ENCODE assay signal across 1 cellular context in the genomic region with DNA sequence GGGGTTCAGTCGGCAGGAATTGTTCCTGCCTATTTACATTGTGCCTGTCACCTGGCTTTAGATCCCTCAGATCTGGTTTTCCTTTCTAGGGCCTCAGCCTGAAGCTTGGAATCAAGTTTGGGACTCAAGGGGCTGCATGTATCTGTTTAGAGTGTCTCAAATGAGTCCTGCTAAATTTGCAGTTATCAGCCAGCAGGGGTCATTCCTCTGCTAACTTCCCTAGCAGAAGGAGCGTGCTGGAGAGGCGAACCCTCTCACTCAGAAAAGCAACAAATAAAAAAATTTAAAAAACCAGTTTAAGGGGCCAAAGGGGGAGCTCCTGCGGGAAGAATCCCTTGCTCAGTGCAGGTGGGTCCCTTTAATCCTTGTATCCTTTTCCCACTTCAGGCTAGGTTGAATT.
TF ChIP-seq lines count a peak whose summit lies in the region.

No MANE protein-coding gene starts in this region.

TF ChIP-seq in H1, 55 proteins besides CTCF, POLR2A, EP300 and RAD21 (continued from another document):
- no peak for TF ChIP-seq NANOG (IDR thresholded peaks at IDR 0.05; ENCODE audit: insufficient read depth, low read depth, low read length, poor library complexity, severe bottlenecking)
- TF ChIP-seq SP2 (IDR thresholded peaks at IDR 0.05; ENCODE audit: low read length), result no peak
- TF ChIP-seq KDM4A (IDR thresholded peaks at IDR 0.05; ENCODE audit: low read depth, low read length, severe bottlenecking), result no peak
- no peak for TF ChIP-seq HDAC2 (IDR thresholded peaks at IDR 0.05; ENCODE audit: borderline replicate concordance in 1 of 2, low read depth in 2 of 2, low read length in 2 of 2)
